Comparison of ENCODE assay signal across 25 cellular contexts in genomic region chr5:163448491-163448890, GRCh38.
"Had no signal": no experiment of that assay in that cellular context is flagged by ENCODE, and none has a peak within 500 bp of the region (broad histone marks: within the 10 kb centered on the region; RNA-seq: fewer than 3 reads in every experiment).

No MANE protein-coding gene starts in this region.

- H3K27me3 Mint-ChIP-seq: activated naive CD4-positive, alpha-beta T cell treated with anti-CD3 and anti-CD28 coated beads, Interleukin-2, amount 50 U/mL, for 24 hours; central memory CD8-positive, alpha-beta T cell; effector memory CD8-positive, alpha-beta T cell; natural killer cell treated with Interleukin-12 subunit alpha and Interleukin-12 subunit beta and Interleukin-15 and Interleukin-18, amount 100 ng/mL, for 72 hours; type B pancreatic cell had no signal

- H3K9me3 ChIP-seq: adrenal gland, breast epithelium, colonic mucosa, esophagus muscularis mucosa, left lung, prostate gland, thoracic aorta had no signal

- DNase-seq: activated CD4-positive, alpha-beta T cell treated with anti-CD3 and anti-CD28 coated beads, Interleukin-2, amount 50 U/mL, for 1 hour; activated gamma-delta T cell treated with Interleukin-2 at 50 U/mL for 16 hours; adrenal gland; colonic mucosa; dorsolateral prefrontal cortex; effector memory CD8-positive, alpha-beta T cell; glutamatergic neuron; immature natural killer cell; kidney glomerular epithelial cell; left lung; midbrain; stimulated activated CD4-positive, alpha-beta T cell treated with anti-CD3 and anti-CD28 coated beads, Interleukin-2, amount 100 ng/mL, for 48 hours; stimulated activated naive CD4-positive, alpha-beta T cell treated with Interleukin-2 at 50 U/mL for 16 hours had no signal

- H3K4me1 ChIP-seq: adrenal gland, breast epithelium, colonic mucosa, left lung, prostate gland had no signal

- H3K27ac Mint-ChIP-seq: activated naive CD4-positive, alpha-beta T cell treated with anti-CD3 and anti-CD28 coated beads, Interleukin-2, amount 50 U/mL, for 24 hours; type B pancreatic cell had no signal

- ATAC-seq: activated CD4-positive, CD25-positive, alpha-beta regulatory T cell treated with anti-CD3 and anti-CD28 coated beads, Interleukin-2, amount 50 U/mL, for 24 hours; effector memory CD8-positive, alpha-beta T cell; left lung; natural killer cell treated with Interleukin-12 subunit alpha and Interleukin-12 subunit beta and Interleukin-15 and Interleukin-18, amount 100 ng/mL, for 72 hours had no signal

- H3K27me3 ChIP-seq: adrenal gland, breast epithelium, colonic mucosa, dorsolateral prefrontal cortex, esophagus muscularis mucosa, hepatocyte, left lung had no signal

- H3K36me3 ChIP-seq: breast epithelium, prostate gland had no signal

- H3K4me2 ChIP-seq: hepatocyte had no signal

- H3K4me1 Mint-ChIP-seq: central memory CD8-positive, alpha-beta T cell; immature natural killer cell had no signal

- H3K27ac ChIP-seq: adrenal gland, breast epithelium, colonic mucosa, esophagus muscularis mucosa, hepatocyte, left lung, prostate gland, thoracic aorta, VCaP had no signal

- H3K4me3 Mint-ChIP-seq: activated naive CD4-positive, alpha-beta T cell treated with anti-CD3 and anti-CD28 coated beads, Interleukin-2, amount 50 U/mL, for 24 hours; central memory CD8-positive, alpha-beta T cell; effector memory CD8-positive, alpha-beta T cell; immature natural killer cell; natural killer cell treated with Interleukin-12 subunit alpha and Interleukin-12 subunit beta and Interleukin-15 and Interleukin-18, amount 100 ng/mL, for 72 hours; T-helper 2 cell treated with Interferon-gamma antibody and Interleukin-4, amounts not matched to agents 5 μg/mL and 100 μg/mL, for 36 hours; type B pancreatic cell had no signal

- H3K9me3 Mint-ChIP-seq: activated naive CD4-positive, alpha-beta T cell treated with anti-CD3 and anti-CD28 coated beads, Interleukin-2, amount 50 U/mL, for 24 hours; central memory CD8-positive, alpha-beta T cell; effector memory CD8-positive, alpha-beta T cell; immature natural killer cell; natural killer cell treated with Interleukin-12 subunit alpha and Interleukin-12 subunit beta and Interleukin-15 and Interleukin-18, amount 100 ng/mL, for 72 hours; T-helper 2 cell treated with Interferon-gamma antibody and Interleukin-4, amounts not matched to agents 5 μg/mL and 100 μg/mL, for 36 hours; type B pancreatic cell had no signal

- H2AFZ ChIP-seq: hepatocyte had no signal

- H3K4me3 ChIP-seq: adrenal gland, breast epithelium, colonic mucosa, dorsolateral prefrontal cortex, esophagus muscularis mucosa, hepatocyte, left lung, prostate gland, thoracic aorta had no signal
